Comparison of ENCODE assay signal across 8 cellular contexts in the genomic region with DNA sequence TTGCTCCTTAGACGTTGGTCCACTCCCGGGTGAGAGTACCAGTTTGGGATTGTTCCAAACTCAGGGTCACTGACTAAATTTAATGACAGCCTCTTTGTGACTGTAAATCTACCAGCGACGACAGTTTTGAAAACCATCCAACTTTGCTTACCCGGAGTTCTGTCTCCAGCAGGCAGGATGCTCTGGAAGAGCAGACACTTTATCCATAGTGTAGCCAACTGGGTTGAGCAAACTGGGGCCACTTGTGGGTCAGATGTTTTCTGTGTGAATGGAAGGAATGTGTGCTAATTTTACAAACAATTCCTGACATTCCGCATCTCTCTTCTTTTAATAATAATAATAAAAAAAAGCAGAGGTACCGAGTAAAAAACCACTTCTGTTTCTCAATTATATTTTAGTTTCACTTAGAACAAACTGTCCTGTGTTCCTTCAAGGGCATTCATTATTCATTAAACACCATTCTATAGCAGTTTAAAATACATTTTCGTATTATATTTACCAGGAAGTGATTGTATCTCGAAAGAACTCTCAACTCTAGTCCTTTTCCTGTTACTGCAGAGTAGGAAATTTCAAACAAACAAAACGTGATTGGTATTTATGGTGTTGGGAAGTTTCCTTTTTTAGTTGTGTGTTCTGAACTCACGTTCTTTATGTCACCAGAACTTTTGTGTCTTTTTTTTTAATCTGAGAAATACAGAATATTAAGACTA.
DNase-seq lines count a peak whose midpoint lies in the region; ATAC-seq and TF ChIP-seq lines count a peak whose summit lies in the region.

No MANE protein-coding gene starts in this region.

- peaks cover 7% of the 10 kb centered on the region for H3K4me1 ChIP-seq in lower lobe of right lung

- peaks cover 6% of the 10 kb centered on the region for H3K4me1 Mint-ChIP-seq in nephron progenitor cell

- no peaks in the 10 kb centered on the region for H3K36me3 ChIP-seq in lower lobe of right lung

- H3K4me3 Mint-ChIP-seq in nephron progenitor cell = no peak overlapping the region

- no peak for ATAC-seq in lower lobe of right lung
- no peak for ATAC-seq in GM21576 (IDR thresholded peaks at IDR 0.05; ENCODE audit: unreplicated experiment)

- H3K36me3 Mint-ChIP-seq in nephron progenitor cell (ENCODE audit: low read depth) = no peaks in the 10 kb centered on the region

- DNase-seq in AG20443 (ENCODE audit: low spot score) (peak; percentile 72), M059J (ENCODE audit: low read depth) (peak; percentile 94), astrocyte of the hippocampus (ENCODE audit: low read depth, low spot score) (peak; percentile 50), lower lobe of right lung (no peak), DMS53 treated with DMSO at 0.1 percent for 48 hours (lab: John Stamatoyannopoulos, UW; ENCODE audit: unreplicated experiment) (no peak), nephron progenitor cell (no peak)
- DNase-seq in activated CD8-positive, alpha-beta memory T cell treated with anti-CD3 and anti-CD28 coated beads, Interleukin-2, amount 50 U/mL, for 48 hours = no peak

- intact Hi-C loops in lower lobe of right lung (cut with DNase I) = no loop called here

- peaks cover under 1% of the 10 kb centered on the region for H3K9me3 Mint-ChIP-seq in nephron progenitor cell

- TF ChIP-seq CTCF in lower lobe of right lung (IDR thresholded peaks at IDR 0.05) (no peak), nephron progenitor cell (IDR thresholded peaks at IDR 0.05) (no peak)

- peak overlapping the region; percentile 32 for H3K27ac ChIP-seq in lower lobe of right lung

- peaks cover 3% of the 10 kb centered on the region for H3K27me3 Mint-ChIP-seq in nephron progenitor cell (ENCODE audit: low read depth, poor library complexity)

- H3K27me3 ChIP-seq in lower lobe of right lung (ENCODE audit: low read depth) = no peaks in the 10 kb centered on the region

- H3K27ac Mint-ChIP-seq in nephron progenitor cell = no peak overlapping the region

- no peak overlapping the region for H3K4me3 ChIP-seq in lower lobe of right lung

- H3K9me3 ChIP-seq in lower lobe of right lung = no peaks in the 10 kb centered on the region

Comparison
In these comparisons a context has a peak if more than half of its experiments do, and no peak if none do; other contexts are left out.
1. DNase-seq: peak in AG20443 (single experiment), M059J (single experiment) and astrocyte of the hippocampus (single experiment); none in lower lobe of right lung (single experiment), activated CD8-positive, alpha-beta memory T cell treated with anti-CD3 and anti-CD28 coated beads, Interleukin-2, amount 50 U/mL, for 48 hours (single experiment), DMS53 treated with DMSO at 0.1 percent for 48 hours (single experiment) and nephron progenitor cell (single experiment).